ENCODE assay signal across 1 cellular context in genomic region chr1:231335663-231336602, GRCh38.
TF ChIP-seq lines count a peak whose summit lies in the region.

No MANE protein-coding gene starts in this region.

TF ChIP-seq in HepG2, 621 proteins besides CTCF, POLR2A, EP300 and RAD21 (continues in another document):
- TF ChIP-seq GLMP (CRISPR knock-in tag; IDR thresholded peaks at IDR 0.05; ENCODE audit: borderline replicate concordance) (no peak), FLYWCH1 (CRISPR knock-in tag; IDR thresholded peaks at IDR 0.05) (no peak), ARID2 (CRISPR knock-in tag; IDR thresholded peaks at IDR 0.05; ENCODE audit: borderline replicate concordance) (no peak), ZBTB46 (CRISPR knock-in tag; IDR thresholded peaks at IDR 0.05; ENCODE audit: borderline replicate concordance) (no peak), ZNF710 (CRISPR knock-in tag; IDR thresholded peaks at IDR 0.05; ENCODE audit: borderline replicate concordance) (peak; percentile 28; the same call in 1 of the 2 replicates), ZNF775 (CRISPR knock-in tag; IDR thresholded peaks at IDR 0.05; ENCODE audit: borderline replicate concordance) (no peak), SMARCC2 (IDR thresholded peaks at IDR 0.05) (no peak), MEF2D (CRISPR knock-in tag; IDR thresholded peaks at IDR 0.05) (0 out of 2 replicates have a peak, but pooled peaks have one; percentile 46), CEBPG (CRISPR knock-in tag; IDR thresholded peaks at IDR 0.05) (peak; percentile 90), ZNF678 (CRISPR knock-in tag; IDR thresholded peaks at IDR 0.05) (no peak), SAP130 (CRISPR knock-in tag; IDR thresholded peaks at IDR 0.05; ENCODE audit: low read depth) (peak; percentile 8; the same call in 1 of the 2 replicates), ZNF136 (CRISPR knock-in tag; IDR thresholded peaks at IDR 0.05; ENCODE audit: low read depth) (0 out of 2 replicates have a peak, but pooled peaks have one; percentile 41), SCMH1 (CRISPR knock-in tag; IDR thresholded peaks at IDR 0.05; ENCODE audit: borderline replicate concordance) (no peak), ZFX (CRISPR knock-in tag; IDR thresholded peaks at IDR 0.05; ENCODE audit: low read depth) (0 out of 2 replicates have a peak, but pooled peaks have one; percentile 31), ZBTB33 (CRISPR knock-in tag; IDR thresholded peaks at IDR 0.05) (no peak), KMT2A (CRISPR knock-in tag; IDR thresholded peaks at IDR 0.05) (peak; percentile 90), MBNL3 (CRISPR knock-in tag; conservative IDR thresholded peaks at IDR 0.05) (no peak), CHD4 (IDR thresholded peaks at IDR 0.05; ENCODE audit: borderline replicate concordance, low read length) (no peak), U2AF2 (IDR thresholded peaks at IDR 0.05; ENCODE audit: low read depth, low read length) (no peak), ZNF256 (CRISPR knock-in tag; conservative IDR thresholded peaks at IDR 0.05) (peak; percentile 99), ARID4A (CRISPR knock-in tag; IDR thresholded peaks at IDR 0.05; ENCODE audit: borderline replicate concordance) (no peak), MZF1 (CRISPR knock-in tag; IDR thresholded peaks at IDR 0.05; ENCODE audit: borderline replicate concordance) (no peak), KDM5B (CRISPR knock-in tag; IDR thresholded peaks at IDR 0.05; ENCODE audit: borderline replicate concordance) (0 out of 2 replicates have a peak, but pooled peaks have one; percentile 21), PHF20 (CRISPR knock-in tag; IDR thresholded peaks at IDR 0.05) (peak; percentile 36; the same call in 1 of the 2 replicates), PLSCR1 (CRISPR knock-in tag; IDR thresholded peaks at IDR 0.05; ENCODE audit: borderline replicate concordance) (no peak), SPEN (CRISPR knock-in tag; IDR thresholded peaks at IDR 0.05; ENCODE audit: low read depth) (peak; percentile 21; the same call in 1 of the 2 replicates), TBX2 (CRISPR knock-in tag; IDR thresholded peaks at IDR 0.05; ENCODE audit: borderline replicate concordance) (no peak), NONO (IDR thresholded peaks at IDR 0.05) (no peak), NONO (CRISPR knock-in tag; conservative IDR thresholded peaks at IDR 0.05) (peak; percentile 39; the same call in 1 of the 2 replicates), CEBPB (IDR thresholded peaks at IDR 0.05; ENCODE audit: borderline replicate concordance, low read depth, low read length) (peak; percentile 91), GFI1 (CRISPR knock-in tag; IDR thresholded peaks at IDR 0.05; ENCODE audit: borderline replicate concordance) (peak; percentile 25; the same call in 1 of the 2 replicates), MNT (IDR thresholded peaks at IDR 0.05) (no peak), ZNF713 (CRISPR knock-in tag; IDR thresholded peaks at IDR 0.05) (no peak), PRDM10 (CRISPR knock-in tag; IDR thresholded peaks at IDR 0.05; ENCODE audit: low read depth) (peak; percentile 27; the same call in 1 of the 2 replicates), NKX3-1 (CRISPR knock-in tag; IDR thresholded peaks at IDR 0.05) (no peak), ZNF121 (CRISPR knock-in tag; IDR thresholded peaks at IDR 0.05) (0 out of 2 replicates have a peak, but pooled peaks have one; percentile 16), PHF21A (CRISPR knock-in tag; IDR thresholded peaks at IDR 0.05) (0 out of 2 replicates have a peak, but pooled peaks have one; percentile 17), ZNF547 (CRISPR knock-in tag; IDR thresholded peaks at IDR 0.05) (no peak), WIZ (CRISPR knock-in tag; IDR thresholded peaks at IDR 0.05) (no peak), HOXA3 (CRISPR knock-in tag; IDR thresholded peaks at IDR 0.05) (peak; percentile 27; the same call in 1 of the 2 replicates), ZNF574 (CRISPR knock-in tag; IDR thresholded peaks at IDR 0.05) (peak; percentile 55), ZKSCAN8 (CRISPR knock-in tag; IDR thresholded peaks at IDR 0.05; ENCODE audit: borderline replicate concordance) (no peak)
